Comparison of ENCODE assay signal across 8 cellular contexts in the genomic region with DNA sequence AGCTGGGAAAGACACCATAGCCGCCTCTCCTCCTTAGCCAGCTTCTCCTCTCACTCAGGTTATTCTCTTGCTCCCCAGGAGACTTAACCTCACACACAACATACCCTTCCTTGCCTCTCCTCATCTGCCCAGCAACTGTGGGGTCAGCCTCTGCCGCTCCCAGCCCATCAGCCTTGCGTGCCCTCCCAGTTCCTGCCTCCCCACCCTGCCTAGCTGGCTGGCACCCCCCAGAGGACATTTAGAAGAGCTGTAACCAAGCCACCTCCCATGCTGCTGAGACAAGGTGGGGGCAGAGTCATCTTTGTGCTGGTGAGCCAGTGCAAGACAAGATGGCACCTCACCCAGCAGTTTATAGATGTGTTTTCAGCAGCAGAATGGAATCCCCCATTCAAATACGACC. TPM values are rescaled to one million over a fixed set of nuclear protein-coding genes. Genes with fewer than 3 reads are reported as not detected.
DNase-seq lines count a peak whose midpoint lies in the region; ATAC-seq and TF ChIP-seq lines count a peak whose summit lies in the region.

No MANE protein-coding gene starts in this region.

- H3K27me3 Mint-ChIP-seq in activated T-cell treated with anti-CD3 and anti-CD28 coated beads, Interleukin-2, amount 50 U/mL, for 24 hours = no peaks in the 10 kb centered on the region
- no peaks in the 10 kb centered on the region for H3K27me3 Mint-ChIP-seq in progenitor cell of endocrine pancreas

- peak overlapping the region; percentile 69 for H3K27ac Mint-ChIP-seq in activated T-cell treated with anti-CD3 and anti-CD28 coated beads, Interleukin-2, amount 50 U/mL, for 24 hours
- H3K27ac Mint-ChIP-seq in progenitor cell of endocrine pancreas = peak overlapping the region; percentile 62

- no peak for ATAC-seq in HG03139 (IDR thresholded peaks at IDR 0.05; ENCODE audit: unreplicated experiment)
- ATAC-seq in HG03280 (IDR thresholded peaks at IDR 0.05; ENCODE audit: unreplicated experiment) = no peak

- peaks cover 20% of the 10 kb centered on the region for H3K4me1 Mint-ChIP-seq in activated T-cell treated with anti-CD3 and anti-CD28 coated beads, Interleukin-2, amount 50 U/mL, for 24 hours (ENCODE audit: low read depth)
- no peaks in the 10 kb centered on the region for H3K4me1 Mint-ChIP-seq in progenitor cell of endocrine pancreas (ENCODE audit: low read depth)

- H3K36me3 Mint-ChIP-seq in activated T-cell treated with anti-CD3 and anti-CD28 coated beads, Interleukin-2, amount 50 U/mL, for 24 hours (ENCODE audit: low read depth) = peaks cover 66% of the 10 kb centered on the region
- H3K36me3 Mint-ChIP-seq in progenitor cell of endocrine pancreas (ENCODE audit: insufficient read depth) = peaks cover 5% of the 10 kb centered on the region

- DNase-seq in activated T-cell treated with anti-CD3 and anti-CD28 coated beads, Interleukin-2, amount 50 U/mL, for 24 hours = no peak
- DNase-seq in activated T-cell treated with anti-CD3 and anti-CD28 coated beads, Interleukin-2, amount 50 U/mL, for 48 hours = no peak
- peak; percentile 24 for DNase-seq in LHCN-M2 (ENCODE audit: low read depth)
- peak; percentile 23 for DNase-seq in cerebellar cortex (ENCODE audit: low spot score)
- no peak for DNase-seq in progenitor cell of endocrine pancreas (ENCODE audit: low spot score, unreplicated experiment)
- no peak for DNase-seq in activated gamma-delta T cell (lab: John Stamatoyannopoulos, UW)

- H3K4me3 Mint-ChIP-seq in activated T-cell treated with anti-CD3 and anti-CD28 coated beads, Interleukin-2, amount 50 U/mL, for 24 hours = no peak overlapping the region
- H3K4me3 Mint-ChIP-seq in progenitor cell of endocrine pancreas (ENCODE audit: low read depth) = no peak overlapping the region

- no peak for TF ChIP-seq CTCF in progenitor cell of endocrine pancreas (IDR thresholded peaks at IDR 0.05; ENCODE audit: unreplicated experiment)

- no peaks in the 10 kb centered on the region for H3K9me3 Mint-ChIP-seq in activated T-cell treated with anti-CD3 and anti-CD28 coated beads, Interleukin-2, amount 50 U/mL, for 24 hours
- no peaks in the 10 kb centered on the region for H3K9me3 Mint-ChIP-seq in progenitor cell of endocrine pancreas (ENCODE audit: low read depth)

RNA-seq across cellular contexts. Expression of a gene that starts 38.2 kb away (rescaled TPM):
- 33.8 and 50.3 TPM in 2 replicates for total RNA-seq in LHCN-M2 (2014; rRNA removed)
- polyA plus RNA-seq in LHCN-M2 (2012) = 45.5 TPM
- 38.2 and 45.3 TPM in 2 replicates for total RNA-seq in progenitor cell of endocrine pancreas

RNA-seq across cellular contexts. Expression of a gene that starts 43.0 kb away (rescaled TPM):
- total RNA-seq in LHCN-M2 (2014; rRNA removed) (103 and 152 TPM in 2 replicates), progenitor cell of endocrine pancreas (4.3 and 6.4 TPM in 2 replicates)
- 85.0 TPM for polyA plus RNA-seq in LHCN-M2 (2012)

Comparison
In these comparisons a context has a peak if more than half of its experiments do, and no peak if none do; other contexts are left out.
1. DNase-seq: peak in LHCN-M2 (single experiment) and cerebellar cortex (single experiment); none in activated T-cell treated with anti-CD3 and anti-CD28 coated beads, Interleukin-2, amount 50 U/mL, for 24 hours (single experiment), activated T-cell treated with anti-CD3 and anti-CD28 coated beads, Interleukin-2, amount 50 U/mL, for 48 hours (0 of 2), progenitor cell of endocrine pancreas (single experiment) and activated gamma-delta T cell (single experiment).
2. RNA of a gene that starts 43.0 kb away (total RNA-seq): 103 to 152 TPM in LHCN-M2; 4.3 to 6.4 TPM in progenitor cell of endocrine pancreas; every median in the first group is over 10 times any median in the second.